1 cellular context compared by ENCODE assay signal in the genomic region with DNA sequence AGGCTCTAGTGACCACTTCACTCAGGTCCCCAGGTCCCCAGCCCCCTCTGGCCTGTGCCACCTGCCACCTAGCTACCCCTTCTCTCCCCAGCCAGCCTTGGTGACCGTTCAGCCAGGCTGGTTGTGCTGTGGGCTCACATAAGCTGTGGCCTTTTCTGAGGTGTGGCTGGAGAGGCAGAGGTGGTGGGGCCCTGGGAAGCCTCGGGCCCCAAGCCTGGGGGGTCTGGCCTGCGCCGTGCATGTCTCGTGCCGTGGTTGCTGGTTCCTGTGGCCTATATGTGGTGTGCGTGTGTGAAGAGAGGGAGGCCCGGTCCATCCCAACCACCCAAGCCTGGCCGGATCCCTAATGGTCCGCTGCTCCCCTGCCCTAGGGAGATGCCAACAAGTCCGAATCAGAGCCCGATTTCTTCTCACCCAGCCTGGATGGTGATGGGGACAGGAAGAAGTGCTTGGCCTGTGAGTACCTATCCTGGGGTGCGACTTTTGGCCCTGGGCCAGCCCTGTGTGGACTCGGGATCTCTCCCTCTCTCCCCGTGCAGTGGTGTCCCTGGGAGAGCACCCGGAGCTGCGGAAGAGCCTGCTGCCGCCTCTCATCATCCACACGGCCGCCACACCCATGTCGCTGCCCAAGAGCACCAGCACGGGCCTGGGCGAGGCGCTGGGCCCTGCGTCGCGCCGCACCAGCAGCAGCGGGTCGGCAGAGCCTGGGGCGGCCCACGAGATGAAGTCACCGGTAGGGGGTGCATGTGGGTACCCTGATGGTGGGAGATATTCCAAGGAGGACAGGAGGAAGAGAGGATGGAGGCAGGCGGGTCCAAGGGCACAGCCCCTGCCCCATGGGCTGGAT.
TF ChIP-seq lines count a peak whose summit lies in the region.

No MANE protein-coding gene starts in this region.

TF ChIP-seq in IMR-90, 13 proteins besides CTCF, POLR2A, EP300 and RAD21 (continued from another document):
- TF ChIP-seq USF2 (IDR thresholded peaks at IDR 0.05; ENCODE audit: low read depth, low read length), result no peak
- TF ChIP-seq NFE2L2 (IDR thresholded peaks at IDR 0.05; ENCODE audit: low read depth, low read length), result no peak
- no peak for TF ChIP-seq RCOR1 (IDR thresholded peaks at IDR 0.05; ENCODE audit: insufficient replicate concordance, low read length)
- TF ChIP-seq MAFK (IDR thresholded peaks at IDR 0.05; ENCODE audit: low read depth, low read length), result no peak
- TF ChIP-seq RFX5 (IDR thresholded peaks at IDR 0.05; ENCODE audit: low read depth, low read length), result no peak
- TF ChIP-seq CEBPB (IDR thresholded peaks at IDR 0.05; ENCODE audit: low read depth, low read length), result no peak
TF ChIP-seq in IMR-90: peak in this region for 0.
